ENCODE assay signal across 1 cellular context in the genomic region with DNA sequence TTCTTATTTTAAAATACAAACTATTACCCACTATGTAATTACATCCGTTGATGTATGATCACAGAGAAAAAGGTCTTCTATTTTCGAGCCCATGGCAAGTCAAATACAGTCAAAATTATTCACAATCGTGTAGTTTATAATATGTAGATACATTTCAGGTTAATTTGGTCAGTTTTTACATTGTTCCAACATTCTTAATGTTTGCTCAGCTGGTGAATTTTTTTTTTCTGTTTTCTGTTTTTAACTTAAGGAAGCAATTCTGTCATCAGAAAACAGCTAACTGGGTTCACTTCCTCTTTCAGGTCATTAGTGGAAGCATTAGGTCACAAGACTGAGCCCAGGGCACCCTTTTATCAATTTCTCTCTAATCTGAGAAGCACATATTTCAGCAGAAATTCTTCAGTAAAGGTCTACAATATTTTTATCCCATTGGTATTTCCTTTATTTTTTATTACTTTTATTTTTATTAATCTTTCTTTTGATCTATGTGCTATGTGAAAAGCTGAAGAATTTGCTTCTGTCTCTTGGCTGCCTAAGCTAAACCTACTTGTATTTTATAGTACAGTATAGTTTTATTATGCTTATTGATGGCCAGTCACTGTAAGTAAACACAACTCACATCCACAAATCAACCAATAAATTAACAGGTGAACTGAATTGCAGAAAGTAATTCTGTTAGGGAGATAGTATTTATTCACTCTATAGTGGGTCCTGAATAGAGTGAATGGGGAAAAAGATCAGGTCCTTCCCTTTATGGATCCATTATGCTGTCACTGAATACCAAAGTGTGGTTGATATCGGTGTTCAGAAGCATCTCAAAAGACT.
TF ChIP-seq lines count a peak whose summit lies in the region.

No MANE protein-coding gene starts in this region.

TF ChIP-seq in HepG2, 621 proteins besides CTCF, POLR2A, EP300 and RAD21 (continued from another document):
- TF ChIP-seq HIC2 (CRISPR knock-in tag; IDR thresholded peaks at IDR 0.05; ENCODE audit: low read depth) (no peak), ZNF432 (CRISPR knock-in tag; IDR thresholded peaks at IDR 0.05; ENCODE audit: borderline replicate concordance) (no peak), ZNF292 (CRISPR knock-in tag; IDR thresholded peaks at IDR 0.05; ENCODE audit: borderline replicate concordance, low read depth) (no peak), ZNF318 (CRISPR knock-in tag; IDR thresholded peaks at IDR 0.05) (no peak), ZNF646 (CRISPR knock-in tag; IDR thresholded peaks at IDR 0.05) (no peak), HNRNPK (IDR thresholded peaks at IDR 0.05; ENCODE audit: low read depth, low read length, poor library complexity, severe bottlenecking) (no peak), ETV5 (CRISPR knock-in tag; IDR thresholded peaks at IDR 0.05; ENCODE audit: borderline replicate concordance) (no peak), ZNF598 (CRISPR knock-in tag; IDR thresholded peaks at IDR 0.05; ENCODE audit: borderline replicate concordance) (no peak)
- TF ChIP-seq, protein P1, sequence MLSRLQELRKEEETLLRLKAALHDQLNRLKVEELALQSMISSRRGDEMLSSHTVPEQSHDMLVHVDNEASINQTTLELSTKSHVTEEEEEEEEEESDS (CRISPR knock-in tag; IDR thresholded peaks at IDR 0.05; ENCODE audit: borderline replicate concordance), result no peak
- TF ChIP-seq, protein P2, sequence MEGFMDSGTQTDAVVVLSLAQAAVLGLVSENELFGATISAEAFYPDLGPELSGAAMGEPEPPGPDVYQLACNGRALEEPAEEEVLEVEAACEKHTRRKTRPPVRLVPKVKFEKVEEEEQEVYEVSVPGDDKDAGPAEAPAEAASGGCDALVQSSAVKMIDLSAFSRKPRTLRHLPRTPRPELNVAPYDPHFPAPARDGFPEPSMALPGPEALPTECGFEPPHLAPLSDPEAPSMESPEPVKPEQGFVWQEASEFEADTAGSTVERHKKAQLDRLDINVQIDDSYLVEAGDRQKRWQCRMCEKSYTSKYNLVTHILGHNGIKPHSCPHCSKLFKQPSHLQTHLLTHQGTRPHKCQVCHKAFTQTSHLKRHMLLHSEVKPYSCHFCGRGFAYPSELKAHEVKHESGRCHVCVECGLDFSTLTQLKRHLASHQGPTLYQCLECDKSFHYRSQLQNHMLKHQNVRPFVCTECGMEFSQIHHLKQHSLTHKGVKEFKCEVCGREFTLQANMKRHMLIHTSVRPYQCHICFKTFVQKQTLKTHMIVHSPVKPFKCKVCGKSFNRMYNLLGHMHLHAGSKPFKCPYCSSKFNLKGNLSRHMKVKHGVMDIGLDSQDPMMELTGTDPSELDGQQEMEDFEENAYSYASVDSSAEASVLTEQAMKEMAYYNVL (CRISPR knock-in tag; IDR thresholded peaks at IDR 0.05; ENCODE audit: borderline replicate concordance), result no peak
